ENCODE assay signal across 13 cellular contexts in the genomic region with DNA sequence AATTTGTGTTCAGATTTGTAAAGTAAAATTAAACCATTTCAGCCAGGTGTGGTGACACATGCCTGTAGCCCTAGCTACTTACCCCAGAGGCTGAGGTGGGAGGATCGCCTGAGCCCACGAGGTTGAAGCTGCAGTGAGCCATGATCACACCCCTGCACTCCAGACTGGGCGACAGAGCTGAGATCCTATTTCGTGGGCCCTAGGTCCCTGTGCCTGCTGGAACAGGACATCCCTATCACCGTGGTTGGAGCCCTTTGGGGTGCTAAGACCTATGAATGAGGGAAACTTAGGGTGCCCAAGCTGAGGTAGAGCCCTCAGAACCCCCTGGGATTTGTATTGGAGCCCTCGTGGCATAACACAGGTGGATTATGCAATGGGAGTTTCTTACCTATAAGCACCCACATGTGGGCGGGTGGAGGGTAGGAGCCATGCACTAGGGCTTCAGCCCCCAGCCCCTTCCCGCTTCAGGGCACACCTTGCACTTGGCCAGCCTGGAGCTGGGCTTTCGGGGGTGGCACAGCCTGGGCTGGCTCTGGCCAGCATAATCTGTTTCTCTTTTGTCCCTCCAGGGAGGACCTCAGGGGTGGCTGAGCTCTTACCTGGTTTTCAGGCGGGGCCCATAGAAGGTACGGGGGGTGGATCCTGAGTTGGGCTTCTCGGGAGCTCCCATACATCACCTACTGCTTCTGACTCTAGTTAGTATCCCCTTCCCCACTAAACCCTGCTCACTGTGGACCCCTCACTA. TPM values are rescaled to one million over a fixed set of nuclear protein-coding genes. Genes with fewer than 3 reads are reported as not detected.
DNase-seq lines count a peak whose midpoint lies in the region; ATAC-seq and TF ChIP-seq lines count a peak whose summit lies in the region.
"Had no signal": no experiment of that assay in that cellular context is flagged by ENCODE, and none has a peak within 500 bp of the region (broad histone marks: within the 10 kb centered on the region; RNA-seq: fewer than 3 reads in every experiment).

No MANE protein-coding gene starts in this region.

- H3K9me3 Mint-ChIP-seq in activated CD4-positive, alpha-beta T cell treated with anti-CD3 and anti-CD28 coated beads, Interleukin-2, amount 10 ng/mL, durations not matched to agents 24 days and 14 days, result no peaks in the 10 kb centered on the region
- peaks cover 11% of the 10 kb centered on the region for H3K9me3 Mint-ChIP-seq in glutamatergic neuron (ENCODE audit: unreplicated experiment)

- no peak for ATAC-seq in GM19455 (IDR thresholded peaks at IDR 0.05; ENCODE audit: unreplicated experiment)

- H3K36me3 Mint-ChIP-seq in activated CD4-positive, alpha-beta T cell treated with anti-CD3 and anti-CD28 coated beads, Interleukin-2, amount 10 ng/mL, durations not matched to agents 24 days and 14 days (ENCODE audit: low read depth), result peaks cover 12% of the 10 kb centered on the region
- H3K36me3 Mint-ChIP-seq in glutamatergic neuron (ENCODE audit: unreplicated experiment), result no peaks in the 10 kb centered on the region

- intact Hi-C loops in activated CD4-positive, alpha-beta T cell treated with anti-CD3 and anti-CD28 coated beads, Interleukin-2, amount 10 ng/mL, durations not matched to agents 24 days and 14 days (cut with micrococcal nuclease), result no loop called here
- intact Hi-C loops in adrenal gland (cut with DNase I) (no loop called here), spleen (cut with DNase I; ENCODE audit: low total_unique reads) (no loop called here)

- no peak for TF ChIP-seq POLR2A in adrenal gland (IDR thresholded peaks at IDR 0.05)
- no peak for TF ChIP-seq POLR2A in spleen (IDR thresholded peaks at IDR 0.05)

- H3K9me3 ChIP-seq in adrenal gland (replicated peaks in 1 of 3) (no peaks in the 10 kb centered on the region), spleen (no peaks in the 10 kb centered on the region)

- peaks cover 17% of the 10 kb centered on the region for H3K4me1 Mint-ChIP-seq in activated CD4-positive, alpha-beta T cell treated with anti-CD3 and anti-CD28 coated beads, Interleukin-2, amount 10 ng/mL, durations not matched to agents 24 days and 14 days
- H3K4me1 Mint-ChIP-seq in glutamatergic neuron (ENCODE audit: low read depth, unreplicated experiment), result peaks cover 19% of the 10 kb centered on the region

- H3K4me3 Mint-ChIP-seq in activated CD4-positive, alpha-beta T cell treated with anti-CD3 and anti-CD28 coated beads, Interleukin-2, amount 10 ng/mL, durations not matched to agents 24 days and 14 days, result no peak overlapping the region
- H3K4me3 Mint-ChIP-seq in glutamatergic neuron (ENCODE audit: unreplicated experiment), result no peak overlapping the region

- H3K4me3 ChIP-seq in adrenal gland, result no peak overlapping the region
- no peak overlapping the region for H3K4me3 ChIP-seq in spleen
- H3K4me3 ChIP-seq: coronary artery had no signal

- peak; percentile 2 for DNase-seq in activated CD4-positive, alpha-beta T cell treated with anti-CD3 and anti-CD28 coated beads for 1 hour
- DNase-seq in activated CD4-positive, alpha-beta T cell treated with anti-CD3 and anti-CD28 coated beads, Interleukin-2, amount 10 ng/mL, durations not matched to agents 24 days and 14 days, result no peak
- DNase-seq in H4 (ENCODE audit: low spot score) (peak; percentile 16), adrenal gland (peak in 6 of 7 donors; percentile 4 to 56 (median 22)), spleen (peak; percentile 68), glutamatergic neuron (no peak), COR-L47 (lab: John Stamatoyannopoulos, UW) (no peak)

- H3K36me3 ChIP-seq in adrenal gland (replicated peaks in 1 of 2), result no peaks in the 10 kb centered on the region
- H3K36me3 ChIP-seq in spleen, result peaks cover 0 to 37% (median 0%) of the 10 kb centered on the region in 6 donors

- no peak overlapping the region for H3K27ac Mint-ChIP-seq in activated CD4-positive, alpha-beta T cell treated with anti-CD3 and anti-CD28 coated beads, Interleukin-2, amount 10 ng/mL, durations not matched to agents 24 days and 14 days
- no peak overlapping the region for H3K27ac Mint-ChIP-seq in glutamatergic neuron (ENCODE audit: unreplicated experiment)

- H3K4me1 ChIP-seq in adrenal gland (replicated peaks in 1 of 2) (peaks cover 11 to 28% of the 10 kb centered on the region in 2 donors), spleen (peaks cover 16 to 50% (median 38%) of the 10 kb centered on the region in 6 donors)

- no peaks in the 10 kb centered on the region for H3K27me3 Mint-ChIP-seq in activated CD4-positive, alpha-beta T cell treated with anti-CD3 and anti-CD28 coated beads, Interleukin-2, amount 10 ng/mL, durations not matched to agents 24 days and 14 days
- H3K27me3 Mint-ChIP-seq in glutamatergic neuron (ENCODE audit: unreplicated experiment), result peaks cover 11% of the 10 kb centered on the region

- H3K27ac ChIP-seq in adrenal gland (no peak overlapping the region), spleen (no peak overlapping the region)
- H3K27ac ChIP-seq: coronary artery, HL-60 had no signal

- TF ChIP-seq CTCF in adrenal gland (IDR thresholded peaks at IDR 0.05) (no peak), spleen (IDR thresholded peaks at IDR 0.05 in 8 of 11, conservative IDR thresholded peaks at IDR 0.05 in 3 of 11) (no peak), glutamatergic neuron (IDR thresholded peaks at IDR 0.05; ENCODE audit: partially characterized antibody, unreplicated experiment) (no peak)

- H3K27me3 ChIP-seq in adrenal gland, result no peaks in the 10 kb centered on the region
- no peaks in the 10 kb centered on the region for H3K27me3 ChIP-seq in spleen (replicated peaks in 1 of 7)

- WGBS in adrenal gland, 4 donors, result 75 to 82% (median 78%) methylated on average over 8 to 12 of the region's 12 CpGs
- 76 to 87% (median 81%) methylated on average over 10 to 12 of the region's 12 CpGs for WGBS in spleen, 5 donors

RNA-seq across cellular contexts. Expression of a gene that starts 7.2 kb away (rescaled TPM):
- total RNA-seq in activated CD4-positive, alpha-beta T cell treated with anti-CD3 and anti-CD28 coated beads, Interleukin-2, amount 10 ng/mL, durations not matched to agents 24 days and 14 days, result 147 TPM in 2 replicates
- total RNA-seq in H4 (2014; rRNA removed; shearing (Covaris generic)), result 64.0 and 65.0 TPM in 2 replicates
- total RNA-seq in adrenal gland (100 to 1,000 TPM; 104 to 220 (median 146) TPM), spleen (100 to 1,000 TPM; 133 to 206 (median 157) TPM), glutamatergic neuron (ENCODE audit: unreplicated experiment) (132 TPM)
- polyA plus RNA-seq in adrenal gland (100 to 1,000 TPM; 116 to 302 (median 169) TPM), spleen (100 to 1,000 TPM; 132 to 205 (median 145) TPM)

RNA-seq across cellular contexts. Expression of a gene that starts 12.7 kb away (rescaled TPM):
- 2.2 and 2.8 TPM in 2 replicates for total RNA-seq in activated CD4-positive, alpha-beta T cell treated with anti-CD3 and anti-CD28 coated beads, Interleukin-2, amount 10 ng/mL, durations not matched to agents 24 days and 14 days
- total RNA-seq in H4 (2014; rRNA removed; shearing (Covaris generic)), result 1.1 and 1.7 TPM in 2 replicates
- total RNA-seq in adrenal gland (100 to 1,000 TPM in 1 of 8 donors, 10 to 100 TPM in 7; 30.2 to 106 (median 60.1) TPM), spleen (10 to 100 TPM; 18.1 to 30.2 (median 21.6) TPM), glutamatergic neuron (ENCODE audit: unreplicated experiment) (5.4 TPM)
- polyA plus RNA-seq in adrenal gland (10 to 100 TPM in 2 of 3 donors, 1 to 10 TPM in 1; 8.2 to 87.8 (median 62.7) TPM), spleen (10 to 100 TPM; 10.9 to 17.4 (median 11.2) TPM)

RNA-seq across cellular contexts. Expression of a gene that starts 20.8 kb away (rescaled TPM):
- total RNA-seq in activated CD4-positive, alpha-beta T cell treated with anti-CD3 and anti-CD28 coated beads, Interleukin-2, amount 10 ng/mL, durations not matched to agents 24 days and 14 days, result 0.40 TPM in 2 replicates
- total RNA-seq in H4 (2014; rRNA removed; shearing (Covaris generic)), result 0.15 TPM in 1 of 2 replicates, not detected in the other
- total RNA-seq in adrenal gland, result 1 to 10 TPM in 2 of 8 donors, under 1 TPM in 3, not detected in 3; 0.57 to 1.7 (median 0.90) TPM
- 1 to 10 TPM in 2 of 3 donors, under 1 TPM in 1; 0.84 to 9.3 (median 1.5) TPM for polyA plus RNA-seq in adrenal gland
- total RNA-seq in spleen, result under 1 TPM in 2 of 7 donors, not detected in 5; 0.60 to 0.67 TPM
- 1 to 10 TPM in 2 of 3 donors, under 1 TPM in 1; 0.48 to 5.0 (median 2.0) TPM for polyA plus RNA-seq in spleen
- total RNA-seq in glutamatergic neuron (ENCODE audit: unreplicated experiment), result not detected
- total RNA-seq: RPMI7951 had no signal

RNA-seq across cellular contexts. Expression of a gene that starts 30.4 kb away (rescaled TPM):
- 0.17 TPM in 1 of 2 replicates, not detected in the other for total RNA-seq in activated CD4-positive, alpha-beta T cell treated with anti-CD3 and anti-CD28 coated beads, Interleukin-2, amount 10 ng/mL, durations not matched to agents 24 days and 14 days
- 0.43 TPM in 1 of 2 replicates, not detected in the other for total RNA-seq in H4 (2014; rRNA removed; shearing (Covaris generic))
- total RNA-seq in adrenal gland (10 to 100 TPM in 1 of 8 donors, 1 to 10 TPM in 5, under 1 TPM in 1, not detected in 1; 0.45 to 45.0 (median 3.6) TPM), spleen (10 to 100 TPM in 3 of 7 donors, under 1 TPM in 2, not detected in 2; 0.26 to 55.2 (median 35.1) TPM), glutamatergic neuron (ENCODE audit: unreplicated experiment) (not detected)
- polyA plus RNA-seq in adrenal gland (under 1 TPM; 0.33 to 0.88 (median 0.40) TPM), spleen (under 1 TPM; 0.07 to 0.42 (median 0.16) TPM)
- total RNA-seq: mononuclear cell, right cardiac atrium, RPMI7951 had no signal

RNA-seq across cellular contexts. Expression of a gene that starts 33.0 kb away (rescaled TPM):
- total RNA-seq in activated CD4-positive, alpha-beta T cell treated with anti-CD3 and anti-CD28 coated beads, Interleukin-2, amount 10 ng/mL, durations not matched to agents 24 days and 14 days, result not detected in 2 replicates
- total RNA-seq in H4 (2014; rRNA removed; shearing (Covaris generic)), result not detected in 2 replicates
- total RNA-seq in adrenal gland (under 1 TPM in 1 of 8 donors, not detected in 7; 0.18 TPM), spleen (under 1 TPM in 1 of 7 donors, not detected in 6; 0.51 TPM), glutamatergic neuron (ENCODE audit: unreplicated experiment) (not detected)
- polyA plus RNA-seq in adrenal gland (under 1 TPM in 2 of 3 donors, not detected in 1; 0.13 to 0.48 TPM), spleen (under 1 TPM in 2 of 3 donors, not detected in 1; 0.48 to 0.61 TPM)
- total RNA-seq: right cardiac atrium, RPMI7951 had no signal
- polyA plus RNA-seq: right cardiac atrium had no signal

Comparison
In these comparisons a context has a peak if more than half of its experiments do, and no peak if none do; other contexts are left out.
1. DNase-seq: peak in activated CD4-positive, alpha-beta T cell treated with anti-CD3 and anti-CD28 coated beads for 1 hour (single experiment), H4 (single experiment), adrenal gland (6 of 7) and spleen (single experiment); none in activated CD4-positive, alpha-beta T cell treated with anti-CD3 and anti-CD28 coated beads, Interleukin-2, amount 10 ng/mL, durations not matched to agents 24 days and 14 days (single experiment), glutamatergic neuron (single experiment) and COR-L47 (single experiment).